ENCODE assay signal across 1 cellular context in genomic region chr5:81838307-81838906, GRCh38.
TF ChIP-seq lines count a peak whose summit lies in the region.

No MANE protein-coding gene starts in this region.

TF ChIP-seq in GM23338, 12 proteins besides CTCF, POLR2A, EP300 and RAD21 (continued from another document):
- TF ChIP-seq ZNF462 (CRISPR knock-in tag; IDR thresholded peaks at IDR 0.05) = peak; percentile 74; the same call in 1 of the 2 replicates
